In the genomic region with DNA sequence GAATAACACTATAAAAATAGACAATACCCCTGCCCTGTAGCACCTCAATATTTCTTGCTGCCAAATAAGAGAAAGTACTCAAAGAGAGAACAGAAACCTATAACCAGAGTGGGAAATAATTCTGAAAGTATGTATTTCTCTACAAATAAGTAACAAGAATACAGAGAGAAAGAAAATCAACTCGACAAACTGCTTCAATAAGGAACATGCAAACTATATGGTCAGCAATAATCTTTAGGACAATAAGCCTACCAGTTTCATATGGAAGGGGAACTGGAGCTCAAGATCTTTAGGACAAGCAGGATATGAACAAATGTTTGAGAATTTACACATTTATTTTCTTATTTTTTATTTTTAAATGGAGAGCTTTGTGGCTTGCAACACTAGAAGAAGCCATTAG, we compare ENCODE assay signal across 35 cellular contexts.
"Had no signal": no experiment of that assay in that cellular context is flagged by ENCODE, and none has a peak within 500 bp of the region (broad histone marks: within the 10 kb centered on the region; RNA-seq: fewer than 3 reads in every experiment).

No MANE protein-coding gene starts in this region.

- DNase-seq: activated B cell treated with CpG ODN at 0.5 μM for 24 hours; activated CD4-positive, alpha-beta memory T cell treated with anti-CD3 and anti-CD28 coated beads, Interleukin-2, amount 10 ng/mL, durations not matched to agents 7 days and 5 days; activated CD4-positive, alpha-beta T cell treated with anti-CD3 and anti-CD28 coated beads for 4 hours; activated CD4-positive, alpha-beta T cell treated with anti-CD3 and anti-CD28 coated beads, Interleukin-2, amount 10 ng/mL, durations not matched to agents 24 days and 14 days; activated CD4-positive, alpha-beta T cell treated with anti-CD3 and anti-CD28 coated beads, Interleukin-2, amount 50 U/mL, for 1 hour; activated CD4-positive, alpha-beta T cell treated with anti-CD3 and anti-CD28 coated beads, Interleukin-2, amount 50 U/mL, for 4 hours; activated CD4-positive, CD25-positive, alpha-beta regulatory T cell treated with anti-CD3 and anti-CD28 coated beads, Interleukin-2, amount 50 U/mL, for 72 hours; activated CD8-positive, alpha-beta memory T cell treated with anti-CD3 and anti-CD28 coated beads for 24 hours; activated CD8-positive, alpha-beta memory T cell treated with anti-CD3 and anti-CD28 coated beads, Interleukin-2, amount 10 ng/mL, durations not matched to agents 7 days and 5 days; activated CD8-positive, alpha-beta memory T cell treated with anti-CD3 and anti-CD28 coated beads, Interleukin-2, amount 50 U/mL, for 48 hours; activated CD8-positive, alpha-beta T cell treated with anti-CD3 and anti-CD28 coated beads, Interleukin-2, amount 10 ng/mL, durations not matched to agents 7 days and 5 days; activated effector memory CD4-positive, alpha-beta T cell treated with Interleukin-2 at 50 U/mL for 16 hours; activated gamma-delta T cell; activated naive CD4-positive, alpha-beta T cell treated with anti-CD3 and anti-CD28 coated beads, Interleukin-2, amount 10 ng/mL, durations not matched to agents 7 days and 5 days; activated naive CD4-positive, alpha-beta T cell treated with Interleukin-2 at 50 U/mL for 16 hours; activated naive CD8-positive, alpha-beta T cell treated with anti-CD3 and anti-CD28 coated beads, Interleukin-2, amount 10 ng/mL, durations not matched to agents 7 days and 5 days; activated naive CD8-positive, alpha-beta T cell treated with anti-CD3 and anti-CD28 coated beads, Interleukin-2, amount 50 U/mL, for 24 hours; activated T-cell treated with anti-CD3 and anti-CD28 coated beads, Interleukin-2, amount 50 U/mL, for 24 hours; activated T-cell treated with anti-CD3 and anti-CD28 coated beads, Interleukin-2, amount 50 U/mL, for 48 hours; amygdala; anterior cingulate cortex; caudate nucleus; cerebellar nuclear complex; T-helper 2 cell; T-helper 9 cell had no signal

- H3K9me3 Mint-ChIP-seq: brain had no signal

- ATAC-seq: activated CD8-positive, alpha-beta memory T cell treated with anti-CD3 and anti-CD28 coated beads, Interleukin-2, amount 10 ng/mL, durations not matched to agents 7 days and 5 days; activated CD8-positive, alpha-beta T cell treated with anti-CD3 and anti-CD28 coated beads, Interleukin-2, amount 10 ng/mL, durations not matched to agents 7 days and 5 days; activated naive CD8-positive, alpha-beta T cell treated with anti-CD3 and anti-CD28 coated beads, Interleukin-2, amount 50 U/mL, for 24 hours had no signal

- H3K36me3 ChIP-seq: ascending aorta, cardiac muscle cell had no signal

- H3K27ac Mint-ChIP-seq: activated B cell treated with CpG ODN at 0.5 μM for 24 hours; activated CD4-positive, alpha-beta memory T cell treated with anti-CD3 and anti-CD28 coated beads, Interleukin-2, amount 10 ng/mL, durations not matched to agents 7 days and 5 days; activated CD4-positive, alpha-beta T cell treated with anti-CD3 and anti-CD28 coated beads, Interleukin-2, amount 10 ng/mL, durations not matched to agents 24 days and 14 days; activated CD8-positive, alpha-beta memory T cell treated with anti-CD3 and anti-CD28 coated beads, Interleukin-2, amount 10 ng/mL, durations not matched to agents 7 days and 5 days; activated CD8-positive, alpha-beta T cell treated with anti-CD3 and anti-CD28 coated beads, Interleukin-2, amount 10 ng/mL, durations not matched to agents 7 days and 5 days; activated naive CD4-positive, alpha-beta T cell treated with anti-CD3 and anti-CD28 coated beads, Interleukin-2, amount 10 ng/mL, durations not matched to agents 7 days and 5 days; activated naive CD4-positive, alpha-beta T cell treated with anti-CD3 and anti-CD28 coated beads, Interleukin-2, amount 50 U/mL, for 24 hours; activated naive CD8-positive, alpha-beta T cell; activated naive CD8-positive, alpha-beta T cell treated with anti-CD3 and anti-CD28 coated beads, Interleukin-2, amount 10 ng/mL, durations not matched to agents 7 days and 5 days; activated naive CD8-positive, alpha-beta T cell treated with anti-CD3 and anti-CD28 coated beads, Interleukin-2, amount 50 U/mL, for 24 hours; activated T-cell treated with anti-CD3 and anti-CD28 coated beads, Interleukin-2, amount 50 U/mL, for 24 hours; activated T-helper 2 cell treated with anti-CD3 and anti-CD28 coated beads, Interferon-gamma antibody, Interleukin-2, Interleukin-4, amounts not matched to agents 10 μg/mL and 5 μg/mL and 100 μg/mL, durations not matched to agents 14 hours and 24 hours and 36 hours; T-helper 1 cell treated with Interleukin-12 subunit alpha and Interleukin-12 subunit beta and Interleukin-4 antibody, amounts not matched to agents 30 μg/mL and 1 μg/mL, for 36 hours; T-helper 2 cell treated with Interferon-gamma antibody and Interleukin-4, amounts not matched to agents 5 μg/mL and 100 μg/mL, for 36 hours had no signal

- H3K4me1 ChIP-seq: ascending aorta had no signal

- H3K27me3 ChIP-seq: ascending aorta, cardiac muscle cell had no signal

- H3K9me3 ChIP-seq: ascending aorta had no signal

- H3K27me3 Mint-ChIP-seq: activated B cell treated with CpG ODN at 0.5 μM for 24 hours; activated CD4-positive, alpha-beta memory T cell treated with anti-CD3 and anti-CD28 coated beads, Interleukin-2, amount 10 ng/mL, durations not matched to agents 7 days and 5 days; activated CD4-positive, alpha-beta T cell treated with anti-CD3 and anti-CD28 coated beads, Interleukin-2, amount 10 ng/mL, durations not matched to agents 24 days and 14 days; activated CD8-positive, alpha-beta memory T cell treated with anti-CD3 and anti-CD28 coated beads, Interleukin-2, amount 10 ng/mL, durations not matched to agents 7 days and 5 days; activated naive CD4-positive, alpha-beta T cell treated with anti-CD3 and anti-CD28 coated beads, Interleukin-2, amount 10 ng/mL, durations not matched to agents 7 days and 5 days; activated naive CD4-positive, alpha-beta T cell treated with anti-CD3 and anti-CD28 coated beads, Interleukin-2, amount 50 U/mL, for 24 hours; activated naive CD8-positive, alpha-beta T cell; activated naive CD8-positive, alpha-beta T cell treated with anti-CD3 and anti-CD28 coated beads, Interleukin-2, amount 10 ng/mL, durations not matched to agents 7 days and 5 days; activated naive CD8-positive, alpha-beta T cell treated with anti-CD3 and anti-CD28 coated beads, Interleukin-2, amount 50 U/mL, for 24 hours; activated T-cell treated with anti-CD3 and anti-CD28 coated beads, Interleukin-2, amount 50 U/mL, for 24 hours; brain; central memory CD8-positive, alpha-beta T cell had no signal

- H3K4me3 ChIP-seq: ascending aorta, cardiac muscle cell had no signal

- H3K36me3 Mint-ChIP-seq: activated CD8-positive, alpha-beta memory T cell treated with anti-CD3 and anti-CD28 coated beads, Interleukin-2, amount 10 ng/mL, durations not matched to agents 7 days and 5 days; activated naive CD4-positive, alpha-beta T cell treated with anti-CD3 and anti-CD28 coated beads, Interleukin-2, amount 10 ng/mL, durations not matched to agents 7 days and 5 days; activated naive CD4-positive, alpha-beta T cell treated with anti-CD3 and anti-CD28 coated beads, Interleukin-2, amount 50 U/mL, for 24 hours; activated naive CD8-positive, alpha-beta T cell; activated naive CD8-positive, alpha-beta T cell treated with anti-CD3 and anti-CD28 coated beads, Interleukin-2, amount 10 ng/mL, durations not matched to agents 7 days and 5 days; brain had no signal

- H3K4me1 Mint-ChIP-seq: activated B cell treated with CpG ODN at 0.5 μM for 24 hours; activated CD4-positive, alpha-beta memory T cell treated with anti-CD3 and anti-CD28 coated beads, Interleukin-2, amount 10 ng/mL, durations not matched to agents 7 days and 5 days; activated CD4-positive, alpha-beta T cell treated with anti-CD3 and anti-CD28 coated beads, Interleukin-2, amount 10 ng/mL, durations not matched to agents 24 days and 14 days; activated CD8-positive, alpha-beta memory T cell treated with anti-CD3 and anti-CD28 coated beads, Interleukin-2, amount 10 ng/mL, durations not matched to agents 7 days and 5 days; activated naive CD4-positive, alpha-beta T cell treated with anti-CD3 and anti-CD28 coated beads, Interleukin-2, amount 10 ng/mL, durations not matched to agents 7 days and 5 days; activated naive CD4-positive, alpha-beta T cell treated with anti-CD3 and anti-CD28 coated beads, Interleukin-2, amount 50 U/mL, for 24 hours; activated naive CD8-positive, alpha-beta T cell treated with anti-CD3 and anti-CD28 coated beads, Interleukin-2, amount 10 ng/mL, durations not matched to agents 7 days and 5 days; activated naive CD8-positive, alpha-beta T cell treated with anti-CD3 and anti-CD28 coated beads, Interleukin-2, amount 50 U/mL, for 24 hours; central memory CD8-positive, alpha-beta T cell had no signal

- H3K27ac ChIP-seq: ascending aorta, cardiac muscle cell, VCaP had no signal

- H3K4me3 Mint-ChIP-seq: activated B cell treated with CpG ODN at 0.5 μM for 24 hours; activated CD4-positive, alpha-beta memory T cell treated with anti-CD3 and anti-CD28 coated beads, Interleukin-2, amount 10 ng/mL, durations not matched to agents 7 days and 5 days; activated CD4-positive, alpha-beta T cell treated with anti-CD3 and anti-CD28 coated beads, Interleukin-2, amount 10 ng/mL, durations not matched to agents 24 days and 14 days; activated CD8-positive, alpha-beta memory T cell treated with anti-CD3 and anti-CD28 coated beads, Interleukin-2, amount 10 ng/mL, durations not matched to agents 7 days and 5 days; activated CD8-positive, alpha-beta T cell treated with anti-CD3 and anti-CD28 coated beads, Interleukin-2, amount 10 ng/mL, durations not matched to agents 7 days and 5 days; activated naive CD4-positive, alpha-beta T cell treated with anti-CD3 and anti-CD28 coated beads, Interleukin-2, amount 10 ng/mL, durations not matched to agents 7 days and 5 days; activated naive CD4-positive, alpha-beta T cell treated with anti-CD3 and anti-CD28 coated beads, Interleukin-2, amount 50 U/mL, for 24 hours; activated naive CD8-positive, alpha-beta T cell; activated naive CD8-positive, alpha-beta T cell treated with anti-CD3 and anti-CD28 coated beads, Interleukin-2, amount 10 ng/mL, durations not matched to agents 7 days and 5 days; activated naive CD8-positive, alpha-beta T cell treated with anti-CD3 and anti-CD28 coated beads, Interleukin-2, amount 50 U/mL, for 24 hours; activated T-cell treated with anti-CD3 and anti-CD28 coated beads, Interleukin-2, amount 50 U/mL, for 24 hours; brain; central memory CD8-positive, alpha-beta T cell; T-helper 1 cell treated with Interleukin-12 subunit alpha and Interleukin-12 subunit beta and Interleukin-4 antibody, amounts not matched to agents 30 μg/mL and 1 μg/mL, for 36 hours; T-helper 2 cell treated with Interferon-gamma antibody and Interleukin-4, amounts not matched to agents 5 μg/mL and 100 μg/mL, for 36 hours had no signal
